ENCODE assay signal across 20 cellular contexts in genomic region chr1:245213066-245213465, GRCh38. TPM values are rescaled to one million over a fixed set of nuclear protein-coding genes. Genes with fewer than 3 reads are reported as not detected.
"Had no signal": no experiment of that assay in that cellular context is flagged by ENCODE, and none has a peak within 500 bp of the region (broad histone marks: within the 10 kb centered on the region; RNA-seq: fewer than 3 reads in every experiment).

No MANE protein-coding gene starts in this region.

- ATAC-seq: activated CD4-positive, CD25-positive, alpha-beta regulatory T cell treated with anti-CD3 and anti-CD28 coated beads, Interleukin-2, amount 50 U/mL, for 24 hours; activated T-cell treated with anti-CD3 and anti-CD28 coated beads, Interleukin-2, amount 50 U/mL, for 72 hours; mucosa of descending colon; pancreas; T-cell had no signal

- DNase-seq: activated CD4-positive, alpha-beta T cell treated with anti-CD3 and anti-CD28 coated beads, Interleukin-2, amount 50 U/mL, for 1 hour; activated CD8-positive, alpha-beta memory T cell treated with anti-CD3 and anti-CD28 coated beads for 24 hours; activated CD8-positive, alpha-beta memory T cell treated with anti-CD3 and anti-CD28 coated beads, Interleukin-2, amount 50 U/mL, for 48 hours; activated effector memory CD4-positive, alpha-beta T cell treated with anti-CD3 and anti-CD28 coated beads, Interleukin-2, amount 50 U/mL, for 16 hours; activated naive CD4-positive, alpha-beta T cell treated with anti-CD3 and anti-CD28 coated beads, Interleukin-2, amount 50 U/mL, for 16 hours; activated T-cell treated with anti-CD3 and anti-CD28 coated beads, Interleukin-2, amount 50 U/mL, for 72 hours; effector memory CD4-positive, alpha-beta T cell; mesenchymal stem cell; mucosa of descending colon; naive B cell; pancreas; sigmoid colon; spleen; stimulated activated CD8-positive, alpha-beta memory T cell treated with anti-CD3 and anti-CD28 coated beads, Interleukin-4, amount 100 ng/mL, for 48 hours; stimulated activated naive CD4-positive, alpha-beta T cell; T-cell had no signal

- H3K4me1 ChIP-seq: ascending aorta, pancreas, spleen had no signal

- H3K4me1 Mint-ChIP-seq: naive B cell, T-cell had no signal

- H3K27me3 ChIP-seq: ascending aorta, pancreas, sigmoid colon, spleen had no signal

- H3K36me3 ChIP-seq: ascending aorta, neutrophil, pancreas, sigmoid colon, spleen had no signal

- H3K36me3 Mint-ChIP-seq: naive B cell, T-cell had no signal

- H3K27me3 Mint-ChIP-seq: T-cell had no signal

- H3K27ac Mint-ChIP-seq: activated T-cell treated with anti-CD3 and anti-CD28 coated beads, Interleukin-2, amount 50 U/mL, for 72 hours; dendritic cell treated with granulocyte-macrophage colony-stimulating factor and Interleukin-4, amounts not matched to agents 40 ng/mL and 50 ng/mL, for 4 days; naive B cell; T-cell had no signal

- H3K27ac ChIP-seq: ascending aorta, neutrophil, pancreas, sigmoid colon, spleen had no signal

- H3K4me3 Mint-ChIP-seq: activated T-cell treated with anti-CD3 and anti-CD28 coated beads, Interleukin-2, amount 50 U/mL, for 72 hours; dendritic cell treated with granulocyte-macrophage colony-stimulating factor and Interleukin-4, amounts not matched to agents 40 ng/mL and 50 ng/mL, for 4 days; naive B cell; T-cell had no signal

- H3K9me3 ChIP-seq: ascending aorta, mucosa of descending colon, neutrophil, pancreas, sigmoid colon had no signal

- FAIRE-seq: pancreas had no signal

- H3K4me3 ChIP-seq: ascending aorta, mucosa of descending colon, pancreas, sigmoid colon, spleen had no signal

- H3K9me3 Mint-ChIP-seq: T-cell had no signal

RNA-seq across cellular contexts. Expression of gene KIF26B, which starts 58.3 kb away (rescaled TPM):
- total RNA-seq: ascending aorta had no signal
